In the genomic region with DNA sequence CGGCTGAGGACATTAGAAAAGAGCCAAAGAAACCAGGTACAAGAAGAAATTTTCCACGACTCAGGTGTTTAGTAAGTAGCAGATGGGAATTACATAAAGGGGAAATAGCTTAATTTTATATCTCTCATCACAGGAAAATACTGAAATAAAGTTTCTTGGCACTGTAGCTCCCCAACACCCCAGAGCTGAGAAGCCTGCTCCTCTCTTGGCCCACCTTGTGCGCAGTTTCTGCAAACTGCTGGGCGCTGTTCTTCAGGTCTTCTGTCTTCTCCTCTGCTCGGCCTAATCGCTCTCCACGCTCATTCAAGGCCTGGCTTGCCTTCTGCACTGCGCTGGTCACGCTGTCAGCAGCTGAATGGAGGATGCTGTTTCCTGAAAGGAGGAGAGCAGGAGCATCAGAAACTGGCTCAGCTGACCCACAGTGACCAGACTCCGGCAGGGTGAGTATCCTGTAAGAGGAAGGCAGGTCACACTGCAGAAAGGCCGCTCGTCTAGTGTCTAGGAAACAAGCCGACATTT, we compare ENCODE assay signal across 11 cellular contexts.
"Had no signal": no experiment of that assay in that cellular context is flagged by ENCODE, and none has a peak within 500 bp of the region (broad histone marks: within the 10 kb centered on the region; RNA-seq: fewer than 3 reads in every experiment).

No MANE protein-coding gene starts in this region.

- H3K36me3 Mint-ChIP-seq: activated naive CD4-positive, alpha-beta T cell treated with anti-CD3 and anti-CD28 coated beads, Interleukin-2, amount 50 U/mL, for 24 hours; natural killer cell treated with Interleukin-12 subunit alpha and Interleukin-12 subunit beta and Interleukin-15 and Interleukin-18, amount 100 ng/mL, for 72 hours; stimulated activated effector memory CD8-positive, alpha-beta T cell treated with anti-CD3 and anti-CD28 coated beads, Interleukin-12 subunit alpha, Interleukin-12 subunit beta, amount 100 ng/mL, for 72 hours had no signal

- H3K27me3 ChIP-seq: tibial artery, vagina had no signal

- H3K9me3 ChIP-seq: tibial artery, vagina had no signal

- ATAC-seq: activated CD4-positive, CD25-positive, alpha-beta regulatory T cell treated with anti-CD3 and anti-CD28 coated beads, Interleukin-2, amount 50 U/mL, for 24 hours; natural killer cell treated with Interleukin-12 subunit alpha and Interleukin-12 subunit beta and Interleukin-15 and Interleukin-18, amount 100 ng/mL, for 72 hours had no signal

- H3K9me3 Mint-ChIP-seq: activated naive CD4-positive, alpha-beta T cell treated with anti-CD3 and anti-CD28 coated beads, Interleukin-2, amount 50 U/mL, for 24 hours; natural killer cell treated with Interleukin-12 subunit alpha and Interleukin-12 subunit beta and Interleukin-15 and Interleukin-18, amount 100 ng/mL, for 72 hours; stimulated activated effector memory CD8-positive, alpha-beta T cell treated with anti-CD3 and anti-CD28 coated beads, Interleukin-12 subunit alpha, Interleukin-12 subunit beta, amount 100 ng/mL, for 72 hours had no signal

- H3K4me1 Mint-ChIP-seq: activated naive CD4-positive, alpha-beta T cell treated with anti-CD3 and anti-CD28 coated beads, Interleukin-2, amount 50 U/mL, for 24 hours; stimulated activated effector memory CD8-positive, alpha-beta T cell treated with anti-CD3 and anti-CD28 coated beads, Interleukin-12 subunit alpha, Interleukin-12 subunit beta, amount 100 ng/mL, for 72 hours had no signal

- DNase-seq: retina, T-helper 2 cell, tibial artery had no signal

- H3K27ac Mint-ChIP-seq: activated naive CD4-positive, alpha-beta T cell treated with anti-CD3 and anti-CD28 coated beads, Interleukin-2, amount 50 U/mL, for 24 hours; natural killer cell treated with Interleukin-12 subunit alpha and Interleukin-12 subunit beta and Interleukin-15 and Interleukin-18, amount 100 ng/mL, for 72 hours; stimulated activated effector memory CD8-positive, alpha-beta T cell treated with anti-CD3 and anti-CD28 coated beads, Interleukin-12 subunit alpha, Interleukin-12 subunit beta, amount 100 ng/mL, for 72 hours had no signal

- FAIRE-seq: frontal cortex had no signal

- H3K27ac ChIP-seq: skin epidermis, tibial artery, vagina had no signal

- H3K4me3 ChIP-seq: lung, skin epidermis, tibial artery, vagina had no signal

- H3K4me1 ChIP-seq: vagina had no signal

- H3K36me3 ChIP-seq: tibial artery, vagina had no signal

- H3K4me3 Mint-ChIP-seq: activated naive CD4-positive, alpha-beta T cell treated with anti-CD3 and anti-CD28 coated beads, Interleukin-2, amount 50 U/mL, for 24 hours; natural killer cell treated with Interleukin-12 subunit alpha and Interleukin-12 subunit beta and Interleukin-15 and Interleukin-18, amount 100 ng/mL, for 72 hours; stimulated activated effector memory CD8-positive, alpha-beta T cell treated with anti-CD3 and anti-CD28 coated beads, Interleukin-12 subunit alpha, Interleukin-12 subunit beta, amount 100 ng/mL, for 72 hours had no signal
